ENCODE assay signal across 8 cellular contexts in genomic region chr1:119139857-119140176, GRCh38. TPM values are rescaled to one million over a fixed set of nuclear protein-coding genes. Genes with fewer than 3 reads are reported as not detected.
A peak's percentile ranks its signal among the peaks of the same experiment; 100 is the strongest.
DNase-seq lines count a peak whose midpoint lies in the region; ATAC-seq and TF ChIP-seq lines count a peak whose summit lies in the region.

No MANE protein-coding gene starts in this region.

- DNase-seq in activated naive CD4-positive, alpha-beta T cell treated with anti-CD3 and anti-CD28 coated beads, Interleukin-2, amount 10 ng/mL, durations not matched to agents 7 days and 5 days, result no peak
- no peak for DNase-seq in effector CD4-positive, alpha-beta T cell
- DNase-seq in NOMO-1 treated with dmso at 0.1 percent for 144 hours (lab: John Stamatoyannopoulos, UW; ENCODE audit: unreplicated experiment), result no peak

- CTCF ChIA-PET in activated naive CD4-positive, alpha-beta T cell treated with anti-CD3 and anti-CD28 coated beads, Interleukin-2, amount 10 ng/mL, durations not matched to agents 7 days and 5 days (lab: Charles Lee), result no interaction called here

- ATAC-seq in GM18498 (IDR thresholded peaks at IDR 0.05; ENCODE audit: unreplicated experiment) (peak; percentile 35), GM21723 (IDR thresholded peaks at IDR 0.05; ENCODE audit: unreplicated experiment) (peak; percentile 40)

- no peaks in the 10 kb centered on the region for H3K27me3 ChIP-seq in ectodermal cell (ENCODE audit: control insufficient read depth, insufficient read depth, low read length, poor library complexity, severe bottlenecking)
- H3K27me3 ChIP-seq in neutrophil, result no peaks in the 10 kb centered on the region

- H3K4me1 ChIP-seq in ectodermal cell (ENCODE audit: control insufficient read depth, insufficient read depth, low read length) (peaks cover 12% of the 10 kb centered on the region), neutrophil (ENCODE audit: control insufficient read depth in 1 of 2, insufficient read depth in 1 of 2, low read depth in 1 of 2, low read length in 1 of 2) (peaks cover 16% of the 10 kb centered on the region in 2 experiments)

- peak overlapping the region; percentile 89 for H3K27ac ChIP-seq in KOPT-K1 (ENCODE audit: low read depth, low read length, poor library complexity, severe bottlenecking)
- H3K27ac ChIP-seq in ectodermal cell (ENCODE audit: insufficient read depth, low read depth, low read length, poor library complexity, severe bottlenecking), result peak overlapping the region; percentile 99
- peak overlapping the region; percentile 72 for H3K27ac ChIP-seq in neutrophil

- H3K9me3 ChIP-seq in KOPT-K1 (ENCODE audit: insufficient read depth, low read length, poor library complexity, severe bottlenecking) (no peaks in the 10 kb centered on the region), ectodermal cell (ENCODE audit: control insufficient read depth, low read length) (no peaks in the 10 kb centered on the region), neutrophil (no peaks in the 10 kb centered on the region)

- no peak overlapping the region for H3K4me3 Mint-ChIP-seq in activated naive CD4-positive, alpha-beta T cell treated with anti-CD3 and anti-CD28 coated beads, Interleukin-2, amount 10 ng/mL, durations not matched to agents 7 days and 5 days

- H3K36me3 Mint-ChIP-seq in activated naive CD4-positive, alpha-beta T cell treated with anti-CD3 and anti-CD28 coated beads, Interleukin-2, amount 10 ng/mL, durations not matched to agents 7 days and 5 days, result peaks cover 7% of the 10 kb centered on the region

- H3K4me3 ChIP-seq in ectodermal cell (ENCODE audit: insufficient read depth, low read depth, low read length), result peak overlapping the region; percentile 66
- H3K4me3 ChIP-seq in neutrophil (ENCODE audit: low read depth in 1 of 2, low read length in 1 of 2), result peak overlapping the region; percentile 81 to 83

- no peaks in the 10 kb centered on the region for H3K9me3 Mint-ChIP-seq in activated naive CD4-positive, alpha-beta T cell treated with anti-CD3 and anti-CD28 coated beads, Interleukin-2, amount 10 ng/mL, durations not matched to agents 7 days and 5 days

- WGBS in ectodermal cell, 2 experiments, result 2 to 5% methylated on average over 7 to 9 of the region's 10 CpGs

- no peaks in the 10 kb centered on the region for H3K27me3 Mint-ChIP-seq in activated naive CD4-positive, alpha-beta T cell treated with anti-CD3 and anti-CD28 coated beads, Interleukin-2, amount 10 ng/mL, durations not matched to agents 7 days and 5 days

- H3K36me3 ChIP-seq in KOPT-K1 (ENCODE audit: insufficient read depth, low read length), result no peaks in the 10 kb centered on the region
- H3K36me3 ChIP-seq in ectodermal cell (ENCODE audit: control insufficient read depth, insufficient read depth, low read length), result no peaks in the 10 kb centered on the region
- no peaks in the 10 kb centered on the region for H3K36me3 ChIP-seq in neutrophil

- H3K27ac Mint-ChIP-seq in activated naive CD4-positive, alpha-beta T cell treated with anti-CD3 and anti-CD28 coated beads, Interleukin-2, amount 10 ng/mL, durations not matched to agents 7 days and 5 days, result no peak overlapping the region

- no peak for TF ChIP-seq CTCF in neutrophil (IDR thresholded peaks at IDR 0.05)

- H3K4me1 Mint-ChIP-seq in activated naive CD4-positive, alpha-beta T cell treated with anti-CD3 and anti-CD28 coated beads, Interleukin-2, amount 10 ng/mL, durations not matched to agents 7 days and 5 days, result peaks cover 23% of the 10 kb centered on the region

RNA-seq across cellular contexts. Expression of gene WARS2, which starts 0.6 kb away (rescaled TPM):
- polyA plus RNA-seq in ectodermal cell (2013, experiment 1 of 4), result 13.2 TPM
- polyA plus RNA-seq in ectodermal cell (2013, experiment 2 of 4), result 13.6 TPM
- 11.9 TPM for polyA plus RNA-seq in ectodermal cell (2013, experiment 3 of 4)
- polyA plus RNA-seq in ectodermal cell (2013, experiment 4 of 4), result 15.0 TPM
